Comparison of ENCODE assay signal across 8 cellular contexts in the genomic region with DNA sequence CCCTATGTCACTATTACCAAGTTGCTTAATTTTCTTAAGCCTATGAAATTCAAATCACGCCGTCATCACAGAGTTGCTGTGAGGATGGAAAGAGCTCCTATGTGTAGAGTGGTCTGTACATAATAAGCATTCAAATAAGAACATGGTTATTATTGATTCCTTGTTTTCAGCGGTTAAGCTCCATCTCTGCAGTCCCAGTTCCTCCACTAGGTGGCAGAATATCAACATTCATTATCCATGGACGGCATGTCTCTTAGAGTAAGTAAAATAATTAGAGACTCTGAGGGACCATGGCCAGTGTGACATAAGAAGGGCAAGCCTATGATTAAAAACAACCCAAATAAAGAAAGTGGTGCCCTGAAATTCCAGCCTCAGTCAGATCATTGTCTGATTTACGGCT.
DNase-seq lines count a peak whose midpoint lies in the region; ATAC-seq, FAIRE-seq and TF ChIP-seq lines count a peak whose summit lies in the region.

No MANE protein-coding gene starts in this region.

- ATAC-seq in HG03175 (IDR thresholded peaks at IDR 0.05; ENCODE audit: unreplicated experiment), result no peak

- FAIRE-seq in GM18507 (lab: Jason Lieb, UNC) (peak; percentile 76), GM12891 (lab: Jason Lieb, UNC) (no peak)

- peaks cover 20% of the 10 kb centered on the region for H3K9me3 Mint-ChIP-seq in nephron progenitor cell

- H3K4me1 Mint-ChIP-seq in nephron progenitor cell, result no peaks in the 10 kb centered on the region

- no peak for TF ChIP-seq POLR2A in erythroblast (IDR thresholded peaks at IDR 0.05; ENCODE audit: low read length)
- no peak for TF ChIP-seq POLR2A in GM12891 (IDR thresholded peaks at IDR 0.05; ENCODE audit: low read depth, low read length)

- H3K4me3 Mint-ChIP-seq in nephron progenitor cell, result no peak overlapping the region

- no peak overlapping the region for H3K27ac Mint-ChIP-seq in nephron progenitor cell

- peak; percentile 32 for DNase-seq in AG09319 (ENCODE audit: extremely low read depth, low read depth)
- no peak for DNase-seq in GM18507 (ENCODE audit: extremely low spot score, insufficient read length, low read depth)
- peak; percentile 72 for DNase-seq in NCI-H1105 (lab: John Stamatoyannopoulos, UW)
- DNase-seq in T follicular helper cell (ENCODE audit: low read depth), result peak; percentile 1
- DNase-seq in erythroblast (lab: John Stamatoyannopoulos, UW), result peak; percentile 27 to 55
- peak; percentile 60 for DNase-seq in nephron progenitor cell
- no peak for DNase-seq in GM12891 (ENCODE audit: insufficient read length, low spot score)

- TF ChIP-seq CTCF in AG09319 (IDR thresholded peaks at IDR 0.05; ENCODE audit: low read depth, low read length) (peak; percentile 84), nephron progenitor cell (IDR thresholded peaks at IDR 0.05) (peak; percentile 82)

- no peaks in the 10 kb centered on the region for H3K27me3 Mint-ChIP-seq in nephron progenitor cell (ENCODE audit: low read depth, poor library complexity)

- no peaks in the 10 kb centered on the region for H3K36me3 Mint-ChIP-seq in nephron progenitor cell (ENCODE audit: low read depth)

TF ChIP-seq in GM12891, 5 proteins besides CTCF, POLR2A, EP300 and RAD21:
- TF ChIP-seq POLR2AphosphoS5 (IDR thresholded peaks at IDR 0.05; ENCODE audit: low read depth, low read length) (no peak), TAF1 (IDR thresholded peaks at IDR 0.05; ENCODE audit: low read depth, low read length) (no peak), SPI1 (IDR thresholded peaks at IDR 0.05; ENCODE audit: low read depth, low read length) (no peak), PAX5 (IDR thresholded peaks at IDR 0.05; ENCODE audit: insufficient read depth, low read length, severe bottlenecking) (no peak), POU2F2 (IDR thresholded peaks at IDR 0.05; ENCODE audit: low read depth, low read length) (no peak)
TF ChIP-seq in GM12891: peak in this region for 0.

Comparison
In these comparisons a context has a peak if more than half of its experiments do, and no peak if none do; other contexts are left out.
1. DNase-seq: peak in AG09319 (single experiment), NCI-H1105 (single experiment), T follicular helper cell (single experiment), erythroblast (2 of 2) and nephron progenitor cell (single experiment); none in GM18507 (single experiment) and GM12891 (single experiment).